In the genomic region with DNA sequence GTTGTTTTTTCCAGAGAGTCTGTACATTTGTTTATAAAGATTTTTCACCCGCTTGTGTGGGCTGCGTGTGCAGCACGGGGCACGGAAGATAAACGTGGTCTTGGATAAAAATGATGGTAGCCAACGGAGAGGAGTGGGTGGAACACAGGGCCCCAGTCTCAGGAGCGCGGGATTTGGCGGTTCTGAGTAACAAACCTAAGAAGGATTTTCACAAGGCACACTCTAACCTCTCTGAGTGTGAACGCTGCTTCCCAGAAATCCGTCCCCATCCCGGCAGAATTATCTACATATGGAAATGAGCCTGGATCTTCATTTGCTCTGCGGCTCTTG, we compare ENCODE assay signal across 1 cellular context.
TF ChIP-seq lines count a peak whose summit lies in the region.

No MANE protein-coding gene starts in this region.

TF ChIP-seq in WTC11, 78 proteins besides CTCF, POLR2A, EP300 and RAD21 (continued from another document):
- TF ChIP-seq, protein P1, sequence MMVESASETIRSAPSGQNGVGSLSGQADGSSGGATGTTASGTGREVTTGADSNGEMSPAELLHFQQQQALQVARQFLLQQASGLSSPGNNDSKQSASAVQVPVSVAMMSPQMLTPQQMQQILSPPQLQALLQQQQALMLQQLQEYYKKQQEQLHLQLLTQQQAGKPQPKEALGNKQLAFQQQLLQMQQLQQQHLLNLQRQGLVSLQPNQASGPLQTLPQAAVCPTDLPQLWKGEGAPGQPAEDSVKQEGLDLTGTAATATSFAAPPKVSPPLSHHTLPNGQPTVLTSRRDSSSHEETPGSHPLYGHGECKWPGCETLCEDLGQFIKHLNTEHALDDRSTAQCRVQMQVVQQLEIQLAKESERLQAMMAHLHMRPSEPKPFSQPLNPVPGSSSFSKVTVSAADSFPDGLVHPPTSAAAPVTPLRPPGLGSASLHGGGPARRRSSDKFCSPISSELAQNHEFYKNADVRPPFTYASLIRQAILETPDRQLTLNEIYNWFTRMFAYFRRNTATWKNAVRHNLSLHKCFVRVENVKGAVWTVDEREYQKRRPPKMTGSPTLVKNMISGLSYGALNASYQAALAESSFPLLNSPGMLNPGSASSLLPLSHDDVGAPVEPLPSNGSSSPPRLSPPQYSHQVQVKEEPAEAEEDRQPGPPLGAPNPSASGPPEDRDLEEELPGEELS (CRISPR knock-in tag; IDR thresholded peaks at IDR 0.05) = no peak
- TF ChIP-seq, protein P2, sequence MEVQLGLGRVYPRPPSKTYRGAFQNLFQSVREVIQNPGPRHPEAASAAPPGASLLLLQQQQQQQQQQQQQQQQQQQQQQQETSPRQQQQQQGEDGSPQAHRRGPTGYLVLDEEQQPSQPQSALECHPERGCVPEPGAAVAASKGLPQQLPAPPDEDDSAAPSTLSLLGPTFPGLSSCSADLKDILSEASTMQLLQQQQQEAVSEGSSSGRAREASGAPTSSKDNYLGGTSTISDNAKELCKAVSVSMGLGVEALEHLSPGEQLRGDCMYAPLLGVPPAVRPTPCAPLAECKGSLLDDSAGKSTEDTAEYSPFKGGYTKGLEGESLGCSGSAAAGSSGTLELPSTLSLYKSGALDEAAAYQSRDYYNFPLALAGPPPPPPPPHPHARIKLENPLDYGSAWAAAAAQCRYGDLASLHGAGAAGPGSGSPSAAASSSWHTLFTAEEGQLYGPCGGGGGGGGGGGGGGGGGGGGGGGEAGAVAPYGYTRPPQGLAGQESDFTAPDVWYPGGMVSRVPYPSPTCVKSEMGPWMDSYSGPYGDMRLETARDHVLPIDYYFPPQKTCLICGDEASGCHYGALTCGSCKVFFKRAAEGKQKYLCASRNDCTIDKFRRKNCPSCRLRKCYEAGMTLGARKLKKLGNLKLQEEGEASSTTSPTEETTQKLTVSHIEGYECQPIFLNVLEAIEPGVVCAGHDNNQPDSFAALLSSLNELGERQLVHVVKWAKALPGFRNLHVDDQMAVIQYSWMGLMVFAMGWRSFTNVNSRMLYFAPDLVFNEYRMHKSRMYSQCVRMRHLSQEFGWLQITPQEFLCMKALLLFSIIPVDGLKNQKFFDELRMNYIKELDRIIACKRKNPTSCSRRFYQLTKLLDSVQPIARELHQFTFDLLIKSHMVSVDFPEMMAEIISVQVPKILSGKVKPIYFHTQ (CRISPR knock-in tag; IDR thresholded peaks at IDR 0.05) = no peak
- no peak for TF ChIP-seq CREM (CRISPR knock-in tag; IDR thresholded peaks at IDR 0.05)
- no peak for TF ChIP-seq MYBL2 (CRISPR knock-in tag; IDR thresholded peaks at IDR 0.05)
- TF ChIP-seq, protein P3, sequence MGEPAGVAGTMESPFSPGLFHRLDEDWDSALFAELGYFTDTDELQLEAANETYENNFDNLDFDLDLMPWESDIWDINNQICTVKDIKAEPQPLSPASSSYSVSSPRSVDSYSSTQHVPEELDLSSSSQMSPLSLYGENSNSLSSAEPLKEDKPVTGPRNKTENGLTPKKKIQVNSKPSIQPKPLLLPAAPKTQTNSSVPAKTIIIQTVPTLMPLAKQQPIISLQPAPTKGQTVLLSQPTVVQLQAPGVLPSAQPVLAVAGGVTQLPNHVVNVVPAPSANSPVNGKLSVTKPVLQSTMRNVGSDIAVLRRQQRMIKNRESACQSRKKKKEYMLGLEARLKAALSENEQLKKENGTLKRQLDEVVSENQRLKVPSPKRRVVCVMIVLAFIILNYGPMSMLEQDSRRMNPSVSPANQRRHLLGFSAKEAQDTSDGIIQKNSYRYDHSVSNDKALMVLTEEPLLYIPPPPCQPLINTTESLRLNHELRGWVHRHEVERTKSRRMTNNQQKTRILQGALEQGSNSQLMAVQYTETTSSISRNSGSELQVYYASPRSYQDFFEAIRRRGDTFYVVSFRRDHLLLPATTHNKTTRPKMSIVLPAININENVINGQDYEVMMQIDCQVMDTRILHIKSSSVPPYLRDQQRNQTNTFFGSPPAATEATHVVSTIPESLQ (CRISPR knock-in tag; IDR thresholded peaks at IDR 0.05) = no peak
- TF ChIP-seq, protein P4, sequence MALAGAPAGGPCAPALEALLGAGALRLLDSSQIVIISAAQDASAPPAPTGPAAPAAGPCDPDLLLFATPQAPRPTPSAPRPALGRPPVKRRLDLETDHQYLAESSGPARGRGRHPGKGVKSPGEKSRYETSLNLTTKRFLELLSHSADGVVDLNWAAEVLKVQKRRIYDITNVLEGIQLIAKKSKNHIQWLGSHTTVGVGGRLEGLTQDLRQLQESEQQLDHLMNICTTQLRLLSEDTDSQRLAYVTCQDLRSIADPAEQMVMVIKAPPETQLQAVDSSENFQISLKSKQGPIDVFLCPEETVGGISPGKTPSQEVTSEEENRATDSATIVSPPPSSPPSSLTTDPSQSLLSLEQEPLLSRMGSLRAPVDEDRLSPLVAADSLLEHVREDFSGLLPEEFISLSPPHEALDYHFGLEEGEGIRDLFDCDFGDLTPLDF (CRISPR knock-in tag; IDR thresholded peaks at IDR 0.05) = no peak
- TF ChIP-seq ZNF121 (CRISPR knock-in tag; IDR thresholded peaks at IDR 0.05) = no peak
- TF ChIP-seq, protein P5, sequence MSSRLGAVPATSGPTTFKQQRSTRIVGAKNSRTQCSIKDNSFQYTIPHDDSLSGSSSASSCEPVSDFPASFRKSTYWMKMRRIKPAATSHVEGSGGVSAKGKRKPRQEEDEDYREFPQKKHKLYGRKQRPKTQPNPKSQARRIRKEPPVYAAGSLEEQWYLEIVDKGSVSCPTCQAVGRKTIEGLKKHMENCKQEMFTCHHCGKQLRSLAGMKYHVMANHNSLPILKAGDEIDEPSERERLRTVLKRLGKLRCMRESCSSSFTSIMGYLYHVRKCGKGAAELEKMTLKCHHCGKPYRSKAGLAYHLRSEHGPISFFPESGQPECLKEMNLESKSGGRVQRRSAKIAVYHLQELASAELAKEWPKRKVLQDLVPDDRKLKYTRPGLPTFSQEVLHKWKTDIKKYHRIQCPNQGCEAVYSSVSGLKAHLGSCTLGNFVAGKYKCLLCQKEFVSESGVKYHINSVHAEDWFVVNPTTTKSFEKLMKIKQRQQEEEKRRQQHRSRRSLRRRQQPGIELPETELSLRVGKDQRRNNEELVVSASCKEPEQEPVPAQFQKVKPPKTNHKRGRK (CRISPR knock-in tag; IDR thresholded peaks at IDR 0.05; ENCODE audit: borderline replicate concordance) = no peak
